2 cellular contexts compared by ENCODE assay signal in genomic region chr4:74544655-74545361, GRCh38.
TF ChIP-seq lines count a peak whose summit lies in the region.

No MANE protein-coding gene starts in this region.

TF ChIP-seq in HEK293, 187 proteins besides CTCF, POLR2A, EP300 and RAD21 (continued from another document):
- TF ChIP-seq ZBTB1 (tag by site-specific recombination; IDR thresholded peaks at IDR 0.05), result no peak

TF ChIP-seq in K562, 482 proteins besides CTCF, POLR2A, EP300 and RAD21 (continued from another document):
- TF ChIP-seq CTBP1 (IDR thresholded peaks at IDR 0.05; ENCODE audit: borderline replicate concordance) (peak; percentile 39; the same call in 1 of the 2 replicates), SAP30 (IDR thresholded peaks at IDR 0.05; ENCODE audit: borderline replicate concordance, insufficient read depth, low read depth, low read length, poor library complexity, severe bottlenecking) (no peak), ATF7 (IDR thresholded peaks at IDR 0.05) (peak; percentile 76), ZFP36 (IDR thresholded peaks at IDR 0.05; ENCODE audit: low read depth, low read length, partially characterized antibody) (peak; percentile 89), NR2C1 (IDR thresholded peaks at IDR 0.05) (peak; percentile 58; the same call in 1 of the 2 replicates), NR2C1 (tag; IDR thresholded peaks at IDR 0.05) (peak; percentile 77), NR2C2 (CRISPR knock-in tag; IDR thresholded peaks at IDR 0.05) (no peak), NR2C2 (tag; IDR thresholded peaks at IDR 0.05) (peak; percentile 73), POLR2H (tag; IDR thresholded peaks at IDR 0.05; ENCODE audit: low read depth) (0 out of 2 replicates have a peak, but pooled peaks have one; percentile 9), SRF (CRISPR knock-in tag; IDR thresholded peaks at IDR 0.05) (peak in 1 of 2 experiments; percentile 30; a peak in 1 of 4 replicates), TEAD2 (tag; IDR thresholded peaks at IDR 0.05) (no peak), PPARD (CRISPR knock-in tag; IDR thresholded peaks at IDR 0.05) (no peak), ESRRA (IDR thresholded peaks at IDR 0.05; ENCODE audit: borderline replicate concordance, low read depth) (peak; percentile 78), ZNF436 (CRISPR knock-in tag; IDR thresholded peaks at IDR 0.05) (no peak), ZFP30 (CRISPR knock-in tag; IDR thresholded peaks at IDR 0.05; ENCODE audit: borderline replicate concordance) (no peak), SMARCA5 (IDR thresholded peaks at IDR 0.05) (peak; percentile 39; the same call in 1 of the 2 replicates), ZNF584 (CRISPR knock-in tag; IDR thresholded peaks at IDR 0.05; ENCODE audit: low read depth) (peak; percentile 12; the same call in 1 of the 2 replicates), GMEB1 (CRISPR knock-in tag; IDR thresholded peaks at IDR 0.05) (no peak), FOXK2 (conservative IDR thresholded peaks at IDR 0.05 in 1 of 2, IDR thresholded peaks at IDR 0.05 in 1 of 2; ENCODE audit: low read depth in 2 of 2) (0 out of 4 replicates have a peak, but pooled peaks have one; percentile 22 to 60)
- TF ChIP-seq, protein P1, sequence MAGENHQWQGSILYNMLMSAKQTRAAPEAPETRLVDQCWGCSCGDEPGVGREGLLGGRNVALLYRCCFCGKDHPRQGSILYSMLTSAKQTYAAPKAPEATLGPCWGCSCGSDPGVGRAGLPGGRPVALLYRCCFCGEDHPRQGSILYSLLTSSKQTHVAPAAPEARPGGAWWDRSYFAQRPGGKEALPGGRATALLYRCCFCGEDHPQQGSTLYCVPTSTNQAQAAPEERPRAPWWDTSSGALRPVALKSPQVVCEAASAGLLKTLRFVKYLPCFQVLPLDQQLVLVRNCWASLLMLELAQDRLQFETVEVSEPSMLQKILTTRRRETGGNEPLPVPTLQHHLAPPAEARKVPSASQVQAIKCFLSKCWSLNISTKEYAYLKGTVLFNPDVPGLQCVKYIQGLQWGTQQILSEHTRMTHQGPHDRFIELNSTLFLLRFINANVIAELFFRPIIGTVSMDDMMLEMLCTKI (IDR thresholded peaks at IDR 0.05; ENCODE audit: partially characterized antibody), result no peak
- TF ChIP-seq, protein P2, sequence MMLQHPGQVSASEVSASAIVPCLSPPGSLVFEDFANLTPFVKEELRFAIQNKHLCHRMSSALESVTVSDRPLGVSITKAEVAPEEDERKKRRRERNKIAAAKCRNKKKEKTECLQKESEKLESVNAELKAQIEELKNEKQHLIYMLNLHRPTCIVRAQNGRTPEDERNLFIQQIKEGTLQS (IDR thresholded peaks at IDR 0.05), result 0 out of 2 replicates have a peak, but pooled peaks have one; percentile 46
- TF ChIP-seq, protein P2 (CRISPR knock-in tag; conservative IDR thresholded peaks at IDR 0.05), result no peak
